8 cellular contexts compared by ENCODE assay signal in the genomic region with DNA sequence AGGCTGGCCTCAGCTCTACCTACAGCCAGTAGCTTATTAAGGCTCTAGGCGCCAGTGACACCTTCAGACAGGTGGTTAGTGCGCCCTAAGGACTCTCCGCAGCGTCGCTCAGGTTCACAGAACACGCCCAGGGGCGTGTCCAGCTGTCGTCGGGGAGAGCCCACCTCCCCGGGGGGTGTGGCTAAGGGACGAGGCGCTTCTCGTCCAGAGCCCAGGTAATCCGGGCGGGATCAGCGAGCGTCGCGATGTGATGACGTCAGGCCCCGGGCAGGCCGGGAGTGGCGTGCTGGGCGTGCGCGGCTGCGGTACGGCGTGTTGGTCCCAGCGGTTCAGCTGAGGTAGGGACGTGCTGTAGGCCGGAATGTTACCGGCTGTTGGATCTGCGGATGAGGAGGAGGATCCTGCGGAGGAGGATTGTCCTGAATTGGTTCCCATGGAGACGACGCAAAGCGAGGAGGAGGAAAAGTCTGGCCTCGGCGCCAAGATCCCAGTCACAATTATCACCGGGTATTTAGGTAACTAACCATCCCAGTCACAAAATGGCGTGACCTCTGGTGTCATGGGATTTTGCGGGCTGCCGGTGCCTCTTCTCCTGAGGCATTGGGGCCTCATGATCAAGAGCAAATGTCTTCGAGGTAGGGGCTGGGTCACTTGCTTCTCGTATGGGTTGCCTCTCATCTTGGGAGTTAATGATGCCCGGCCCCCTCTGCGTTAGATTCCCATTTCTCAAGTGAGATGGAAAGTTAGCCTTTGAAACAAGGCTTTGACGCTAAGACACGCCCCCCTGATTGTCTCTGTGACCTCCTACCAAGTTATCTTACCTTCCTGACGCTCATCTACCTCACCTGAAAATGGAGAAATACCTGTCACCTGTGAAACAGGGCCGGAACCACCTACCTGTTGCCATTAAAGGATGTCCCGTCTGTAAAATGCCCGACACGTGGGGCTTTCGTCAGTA. TPM values are rescaled to one million over a fixed set of nuclear protein-coding genes. Genes with fewer than 3 reads are reported as not detected.
DNase-seq lines count a peak whose midpoint lies in the region; ATAC-seq and TF ChIP-seq lines count a peak whose summit lies in the region.
"Not testable (repeated sequence)": the region's sequence is repeated elsewhere in the genome, so short reads cannot be mapped to it uniquely, and the experiment has no call there.

Gene ZNG1B (plus strand): TSS at position 184 of the 958 bp plus-strand sequence. CDS start 178 bp downstream, at position 362.

- peak within 1 kb of the TSS; percentile 84 for H3K4me3 Mint-ChIP-seq in CD8-positive, alpha-beta T cell
- H3K4me3 Mint-ChIP-seq in activated B cell treated with CpG ODN at 0.5 μM for 24 hours, result peak within 1 kb of the TSS; percentile 85

- peak; percentile 57 to 89 (median 72) for DNase-seq in CD8-positive, alpha-beta T cell
- DNase-seq in activated B cell treated with CpG ODN at 0.5 μM for 24 hours (peak; percentile 62), left lung (peak; percentile 86 to 88)
- DNase-seq in activated naive CD4-positive, alpha-beta T cell treated with anti-CD3 and anti-CD28 coated beads, Interleukin-2, amount 50 U/mL, for 72 hours (ENCODE audit: low spot score in 2 of 2), result peak; percentile 68 to 86
- DNase-seq in epithelial cell of proximal tubule (ENCODE audit: low read depth), result not testable (repeated sequence)
- DNase-seq in stimulated activated CD8-positive, alpha-beta memory T cell treated with anti-CD3 and anti-CD28 coated beads, Interleukin-7, amount 100 ng/mL, for 4 hours (ENCODE audit: low read depth in 2 of 2), result peak; percentile 63 to 76

- H3K9me3 ChIP-seq in CD8-positive, alpha-beta T cell (ENCODE audit: low read length); KOPT-K1 (ENCODE audit: insufficient read depth, low read length, poor library complexity, severe bottlenecking); left lung: not testable (repeated sequence)

- peak within 1 kb of the TSS; percentile 95 for H3K27ac Mint-ChIP-seq in CD8-positive, alpha-beta T cell
- peak within 1 kb of the TSS; percentile 86 for H3K27ac Mint-ChIP-seq in activated B cell treated with CpG ODN at 0.5 μM for 24 hours
- H3K27ac Mint-ChIP-seq in activated naive CD4-positive, alpha-beta T cell treated with anti-CD3 and anti-CD28 coated beads, Interleukin-2, amount 50 U/mL, for 72 hours, result peak within 1 kb of the TSS; percentile 92 to 97

- not testable (repeated sequence) for H3K9me3 Mint-ChIP-seq in CD8-positive, alpha-beta T cell; activated B cell treated with CpG ODN at 0.5 μM for 24 hours; activated naive CD4-positive, alpha-beta T cell treated with anti-CD3 and anti-CD28 coated beads, Interleukin-2, amount 50 U/mL, for 72 hours

- H3K27me3 Mint-ChIP-seq in CD8-positive, alpha-beta T cell (ENCODE audit: low read depth); activated B cell treated with CpG ODN at 0.5 μM for 24 hours: not testable (repeated sequence)

- intact Hi-C loops in CD8-positive, alpha-beta T cell (cut with DNase I, micrococcal nuclease); activated B cell treated with CpG ODN at 0.5 μM for 24 hours (cut with micrococcal nuclease); left lung (cut with DNase I): not testable (repeated sequence)

- ATAC-seq in CD8-positive, alpha-beta T cell; activated B cell treated with CpG ODN at 0.5 μM for 24 hours (ENCODE audit: low read depth); activated naive CD4-positive, alpha-beta T cell treated with anti-CD3 and anti-CD28 coated beads, Interleukin-2, amount 50 U/mL, for 72 hours; left lung: not testable (repeated sequence)

- H3K36me3 Mint-ChIP-seq in CD8-positive, alpha-beta T cell; activated B cell treated with CpG ODN at 0.5 μM for 24 hours (ENCODE audit: low read depth); activated naive CD4-positive, alpha-beta T cell treated with anti-CD3 and anti-CD28 coated beads, Interleukin-2, amount 50 U/mL, for 72 hours: not testable (repeated sequence)

- not testable (repeated sequence) for H3K4me1 ChIP-seq in CD8-positive, alpha-beta T cell (ENCODE audit: insufficient read depth, low read length); left lung; rectal smooth muscle tissue (ENCODE audit: control insufficient read depth, insufficient read depth, low read length)

- not testable (repeated sequence) for H3K27me3 ChIP-seq in CD8-positive, alpha-beta T cell (ENCODE audit: insufficient read depth, low read length); left lung; rectal smooth muscle tissue (ENCODE audit: control insufficient read depth, insufficient read depth, low read length)

- H3K36me3 ChIP-seq in CD8-positive, alpha-beta T cell (ENCODE audit: insufficient read depth, low read length); KOPT-K1 (ENCODE audit: insufficient read depth, low read length); left lung; rectal smooth muscle tissue (ENCODE audit: control insufficient read depth, insufficient read depth, low read length): not testable (repeated sequence)

- not testable (repeated sequence) for H3K4me1 Mint-ChIP-seq in CD8-positive, alpha-beta T cell (ENCODE audit: low read depth); activated B cell treated with CpG ODN at 0.5 μM for 24 hours

- CTCF ChIA-PET in CD8-positive, alpha-beta T cell (lab: Charles Lee); activated B cell treated with CpG ODN at 0.5 μM for 24 hours (lab: Charles Lee): not testable (repeated sequence)

- peak within 1 kb of the TSS; percentile 58 for H3K4me3 ChIP-seq in CD8-positive, alpha-beta T cell (ENCODE audit: low read depth, low read length)
- H3K4me3 ChIP-seq in epithelial cell of proximal tubule (ENCODE audit: low read depth, low read length) (peak within 1 kb of the TSS; percentile 63), left lung (peak within 1 kb of the TSS; percentile 31 to 55), rectal smooth muscle tissue (ENCODE audit: low read length) (peak within 1 kb of the TSS; percentile 66)

- H3K27ac ChIP-seq in CD8-positive, alpha-beta T cell (ENCODE audit: low read depth, low read length), result peak within 1 kb of the TSS; percentile 66
- H3K27ac ChIP-seq in KOPT-K1 (ENCODE audit: low read depth, low read length, poor library complexity, severe bottlenecking), result peak within 1 kb of the TSS; percentile 47
- peak within 1 kb of the TSS in 1 of 2 donors; percentile 67 for H3K27ac ChIP-seq in left lung
- H3K27ac ChIP-seq in rectal smooth muscle tissue (ENCODE audit: low read depth, low read length), result peak within 1 kb of the TSS; percentile 58

- TF ChIP-seq CTCF in CD8-positive, alpha-beta T cell (IDR thresholded peaks at IDR 0.05); activated B cell treated with CpG ODN at 0.5 μM for 24 hours (IDR thresholded peaks at IDR 0.05); epithelial cell of proximal tubule (conservative IDR thresholded peaks at IDR 0.05; ENCODE audit: low read depth, low read length); left lung (IDR thresholded peaks at IDR 0.05): not testable (repeated sequence)

- not testable (repeated sequence) for H3K9ac ChIP-seq in rectal smooth muscle tissue (ENCODE audit: low read length)

- POLR2A ChIA-PET in CD8-positive, alpha-beta T cell (lab: Charles Lee); activated B cell treated with CpG ODN at 0.5 μM for 24 hours (lab: Charles Lee): not testable (repeated sequence)

RNA-seq across cellular contexts. Expression of gene ZNG1B, which starts in this region (rescaled TPM):
- total RNA-seq in CD8-positive, alpha-beta T cell, result 10 to 100 TPM; 31.9 to 32.4 TPM
- total RNA-seq in activated B cell treated with CpG ODN at 0.5 μM for 24 hours, result 48.5 and 53.2 TPM in 2 replicates
- total RNA-seq in activated naive CD4-positive, alpha-beta T cell treated with anti-CD3 and anti-CD28 coated beads, Interleukin-2, amount 50 U/mL, for 72 hours, result 10 to 100 TPM; 38.8 to 47.7 TPM
- 29.1 and 33.9 TPM in 2 replicates for total RNA-seq in epithelial cell of proximal tubule
- 10 to 100 TPM; 25.4 to 32.7 TPM for total RNA-seq in left lung
